In the genomic region with DNA sequence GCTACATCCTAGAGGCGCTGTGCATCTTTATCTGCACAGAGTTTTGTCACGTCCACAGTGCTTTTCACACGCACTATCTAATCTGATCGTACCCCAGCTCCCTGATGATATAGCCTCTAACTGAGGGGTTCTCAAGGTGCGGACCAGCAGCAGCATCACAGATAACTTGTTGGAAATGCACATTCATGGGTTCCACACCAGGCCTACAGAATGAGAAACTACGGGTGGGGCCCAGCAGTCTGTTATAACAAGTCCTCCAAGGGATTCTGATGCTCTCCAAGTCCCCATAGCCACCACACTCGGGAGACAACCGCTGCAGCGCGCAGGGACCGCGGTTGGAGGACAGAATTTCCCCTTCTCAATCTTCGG, we compare ENCODE assay signal across 8 cellular contexts. TPM values are rescaled to one million over a fixed set of nuclear protein-coding genes. Genes with fewer than 3 reads are reported as not detected.
A peak's percentile ranks its signal among the peaks of the same experiment; 100 is the strongest.
DNase-seq lines count a peak whose midpoint lies in the region; TF ChIP-seq lines count a peak whose summit lies in the region.

No MANE protein-coding gene starts in this region.

- peaks cover 39 to 42% (median 42%) of the 10 kb centered on the region in 11 experiments for H4K20me1 ChIP-seq in BLaER1 treated with 17β-estradiol and CSF1 and Interleukin-3, amounts not matched to agents 10 nM and 100 nM

- H3K36me3 ChIP-seq in BLaER1 treated with 17β-estradiol and CSF1 and Interleukin-3, amounts not matched to agents 10 nM and 100 nM: peaks cover 27 to 32% (median 30%) of the 10 kb centered on the region in 11 experiments
- peaks cover 33% of the 10 kb centered on the region for H3K36me3 ChIP-seq in NT2/D1 (ENCODE audit: insufficient read depth, insufficient read length, low read length)
- peaks cover 19 to 25% of the 10 kb centered on the region in 2 donors for H3K36me3 ChIP-seq in duodenal mucosa (ENCODE audit: control insufficient read depth in 1 of 2, insufficient read depth in 2 of 2, low read length in 2 of 2)

- H3K4me3 Mint-ChIP-seq in nephron: peak overlapping the region; percentile 85 to 96 (median 87)

- peak overlapping the region; percentile 24 to 100 (median 99); a peak in 21 of 22 replicates for H3K27ac ChIP-seq in BLaER1 treated with 17β-estradiol and CSF1 and Interleukin-3, amounts not matched to agents 10 nM and 100 nM
- H3K27ac ChIP-seq in duodenal mucosa (ENCODE audit: low read depth, low read length): peak overlapping the region; percentile 47

- H3K27ac Mint-ChIP-seq in nephron: peak overlapping the region; percentile 95 to 98 (median 97)

- no peaks in the 10 kb centered on the region for H3K27me3 ChIP-seq in BLaER1 treated with 17β-estradiol and CSF1 and Interleukin-3, amounts not matched to agents 10 nM and 100 nM
- H3K27me3 ChIP-seq in NT2/D1 (ENCODE audit: insufficient read depth, insufficient read length) (no peaks in the 10 kb centered on the region), duodenal mucosa (ENCODE audit: control insufficient read depth in 1 of 2, insufficient read depth in 2 of 2, low read length in 2 of 2) (no peaks in the 10 kb centered on the region)

- no peak for TF ChIP-seq CTCF in nephron (IDR thresholded peaks at IDR 0.05; ENCODE audit: unreplicated experiment in 3 of 3)

- H3K4me3 ChIP-seq in BLaER1 treated with 17β-estradiol and CSF1 and Interleukin-3, amounts not matched to agents 10 nM and 100 nM: peak overlapping the region; percentile 61 to 100 (median 94)
- H3K4me3 ChIP-seq in NT2/D1 (ENCODE audit: insufficient read length, low read depth): peak overlapping the region; percentile 50
- H3K4me3 ChIP-seq in duodenal mucosa (ENCODE audit: low read depth in 1 of 2, low read length in 2 of 2): peak overlapping the region; percentile 72 to 96

- DNase-seq in NT2/D1 (ENCODE audit: low read depth, low spot score) (no peak), mucosa of gallbladder (ENCODE audit: low spot score) (no peak), T-helper 9 cell (no peak), GF-D8 (lab: John Stamatoyannopoulos, UW) (no peak)
- no peak for DNase-seq in stimulated activated naive CD4-positive, alpha-beta T cell treated with Interleukin-2 at 50 U/mL for 16 hours (lab: John Stamatoyannopoulos, UW)

- H3K4me1 ChIP-seq in BLaER1 treated with 17β-estradiol and CSF1 and Interleukin-3, amounts not matched to agents 10 nM and 100 nM: peaks cover 29 to 47% (median 34%) of the 10 kb centered on the region in 10 experiments
- H3K4me1 ChIP-seq in NT2/D1 (ENCODE audit: insufficient read depth, insufficient read length): no peaks in the 10 kb centered on the region
- H3K4me1 ChIP-seq in duodenal mucosa (ENCODE audit: control insufficient read depth in 1 of 2, insufficient read depth in 2 of 2, low read length in 2 of 2): peaks cover 29 to 31% of the 10 kb centered on the region in 2 donors

- H3K4me1 Mint-ChIP-seq in nephron: peaks cover 30% of the 10 kb centered on the region

- no peaks in the 10 kb centered on the region for H3K9me3 Mint-ChIP-seq in nephron

- H3K27me3 Mint-ChIP-seq in nephron (ENCODE audit: low read depth): no peaks in the 10 kb centered on the region

- peak overlapping the region; percentile 76 to 93 (median 88) for H3K4me2 ChIP-seq in BLaER1 treated with 17β-estradiol and CSF1 and Interleukin-3, amounts not matched to agents 10 nM and 100 nM

- peaks cover 28% of the 10 kb centered on the region for H3K36me3 Mint-ChIP-seq in nephron (ENCODE audit: low read depth)

- H3K9ac ChIP-seq in BLaER1 treated with 17β-estradiol and CSF1 and Interleukin-3, amounts not matched to agents 10 nM and 100 nM: peak overlapping the region; percentile 96 to 100 (median 100)
- H3K9ac ChIP-seq in NT2/D1 (ENCODE audit: insufficient read length, low read depth): peak overlapping the region; percentile 82
- peak overlapping the region; percentile 76 to 82 for H3K9ac ChIP-seq in duodenal mucosa (ENCODE audit: low read depth in 1 of 2, low read length in 2 of 2)

- no peaks in the 10 kb centered on the region for H3K9me3 ChIP-seq in BLaER1 treated with 17β-estradiol and CSF1 and Interleukin-3, amounts not matched to agents 10 nM and 100 nM (replicated peaks in 1 of 11)
- H3K9me3 ChIP-seq in NT2/D1 (ENCODE audit: insufficient read depth, low read length): no peaks in the 10 kb centered on the region
- H3K9me3 ChIP-seq in duodenal mucosa (ENCODE audit: control insufficient read depth in 1 of 2, low read length in 2 of 2): no peaks in the 10 kb centered on the region

RNA-seq across cellular contexts. Expression of gene BZW1, which starts 0.8 kb away (rescaled TPM):
- 158 TPM for total RNA-seq in mucosa of gallbladder

RNA-seq across cellular contexts. Expression of gene CLK1, which starts 53.5 kb away (rescaled TPM):
- 98.8 TPM for total RNA-seq in mucosa of gallbladder
